In genomic region chr2:43034921-43035320, GRCh38 we compare ENCODE assay signal across 29 cellular contexts.
"Had no signal": no experiment of that assay in that cellular context is flagged by ENCODE, and none has a peak within 500 bp of the region (broad histone marks: within the 10 kb centered on the region; RNA-seq: fewer than 3 reads in every experiment).

No MANE protein-coding gene starts in this region.

- H3K9me3 ChIP-seq: heart left ventricle, left lung, lower lobe of right lung, mucosa of descending colon, neutrophil, prostate gland, suprapubic skin, thoracic aorta, tibial artery, uterus had no signal

- H3K9me3 Mint-ChIP-seq: immature natural killer cell; nephron progenitor cell; stimulated activated naive B cell treated with anti-CD40 and anti-IgM and Interleukin-4, amounts not matched to agents 10 μg/mL and 1 μg/mL and 100 μg/mL, for 72 hours; stimulated activated naive CD8-positive, alpha-beta T cell treated with anti-CD3 and anti-CD28 coated beads, Interleukin-15, Interleukin-2, amounts not matched to agents 100 ng/mL and 50 ng/mL, for 24 hours had no signal

- H3K4me3 ChIP-seq: heart left ventricle, left lung, lower lobe of right lung, mucosa of descending colon, neural progenitor cell, prostate gland, smooth muscle cell, suprapubic skin, thoracic aorta, tibial artery, uterus had no signal

- H3K27ac ChIP-seq: heart left ventricle, left lung, lower lobe of right lung, neural progenitor cell, neutrophil, prostate gland, suprapubic skin, thoracic aorta, tibial artery had no signal

- H3K27me3 Mint-ChIP-seq: stimulated activated naive B cell treated with anti-CD40 and anti-IgM and Interleukin-4, amounts not matched to agents 10 μg/mL and 1 μg/mL and 100 μg/mL, for 72 hours; stimulated activated naive CD8-positive, alpha-beta T cell treated with anti-CD3 and anti-CD28 coated beads, Interleukin-15, Interleukin-2, amounts not matched to agents 100 ng/mL and 50 ng/mL, for 24 hours had no signal

- ATAC-seq: heart left ventricle; left colon; left lung; lower lobe of right lung; mucosa of descending colon; naive thymus-derived CD4-positive, alpha-beta T cell; right cardiac atrium; stimulated activated naive B cell treated with anti-CD40 and anti-IgM and Interleukin-4, amounts not matched to agents 10 μg/mL and 1 μg/mL and 100 μg/mL, for 72 hours had no signal

- H3K27ac Mint-ChIP-seq: immature natural killer cell; nephron progenitor cell; neural progenitor cell; stimulated activated naive B cell treated with anti-CD40 and anti-IgM and Interleukin-4, amounts not matched to agents 10 μg/mL and 1 μg/mL and 100 μg/mL, for 72 hours; stimulated activated naive CD8-positive, alpha-beta T cell treated with anti-CD3 and anti-CD28 coated beads, Interleukin-15, Interleukin-2, amounts not matched to agents 100 ng/mL and 50 ng/mL, for 24 hours had no signal

- H3K36me3 ChIP-seq: heart left ventricle, left lung, lower lobe of right lung, neural progenitor cell, neutrophil, prostate gland, suprapubic skin, thoracic aorta, tibial artery, uterus had no signal

- H3K36me3 Mint-ChIP-seq: immature natural killer cell; naive thymus-derived CD4-positive, alpha-beta T cell; neural progenitor cell; stimulated activated naive B cell treated with anti-CD40 and anti-IgM and Interleukin-4, amounts not matched to agents 10 μg/mL and 1 μg/mL and 100 μg/mL, for 72 hours had no signal

- DNase-seq: heart left ventricle; hypothalamus; immature natural killer cell; kidney; left colon; lower lobe of right lung; midbrain; naive thymus-derived CD4-positive, alpha-beta T cell; nephron progenitor cell; occipital lobe; retina; right cardiac atrium; stimulated activated CD4-positive, alpha-beta T cell treated with anti-CD3 and anti-CD28 coated beads, Interleukin-12 subunit alpha, Interleukin-12 subunit beta, amount 100 ng/mL, for 4 hours; stimulated activated CD4-positive, alpha-beta T cell treated with anti-CD3 and anti-CD28 coated beads, Interleukin-15, amount 100 ng/mL, for 24 hours; stimulated activated CD4-positive, alpha-beta T cell treated with anti-CD3 and anti-CD28 coated beads, Interleukin-2, amount 100 ng/mL, for 24 hours; stimulated activated CD4-positive, alpha-beta T cell treated with anti-CD3 and anti-CD28 coated beads, Interleukin-4, amount 100 ng/mL, for 1 hour; stimulated activated naive B cell treated with anti-CD40 and anti-IgM and Interleukin-4, amounts not matched to agents 10 μg/mL and 1 μg/mL and 100 μg/mL, for 72 hours; trophoblast cell had no signal

- H3K27me3 ChIP-seq: heart left ventricle, left lung, neural progenitor cell, neutrophil, suprapubic skin, tibial artery, uterus had no signal

- H3K4me3 Mint-ChIP-seq: immature natural killer cell; nephron progenitor cell; neural progenitor cell; stimulated activated naive B cell treated with anti-CD40 and anti-IgM and Interleukin-4, amounts not matched to agents 10 μg/mL and 1 μg/mL and 100 μg/mL, for 72 hours; stimulated activated naive CD8-positive, alpha-beta T cell treated with anti-CD3 and anti-CD28 coated beads, Interleukin-15, Interleukin-2, amounts not matched to agents 100 ng/mL and 50 ng/mL, for 24 hours had no signal
